In genomic region chr17:8436169-8436932, GRCh38 we compare ENCODE assay signal across 8 cellular contexts. TPM values are rescaled to one million over a fixed set of nuclear protein-coding genes. Genes with fewer than 3 reads are reported as not detected.
DNase-seq lines count a peak whose midpoint lies in the region; ATAC-seq and TF ChIP-seq lines count a peak whose summit lies in the region.

No MANE protein-coding gene starts in this region.

- TF ChIP-seq CTCF in epithelial cell of proximal tubule (conservative IDR thresholded peaks at IDR 0.05; ENCODE audit: low read depth, low read length): no peak

- H3K9ac ChIP-seq in mucosa of stomach (ENCODE audit: low read length): peak overlapping the region; percentile 99

- H3K4me3 ChIP-seq in epithelial cell of proximal tubule (ENCODE audit: low read depth, low read length) (peak overlapping the region; percentile 87), mucosa of stomach (ENCODE audit: low read length) (peak overlapping the region; percentile 86)

- H3K9me3 ChIP-seq in mucosa of stomach (ENCODE audit: control insufficient read depth, low read length): no peaks in the 10 kb centered on the region

- no peaks in the 10 kb centered on the region for H3K36me3 ChIP-seq in mucosa of stomach (ENCODE audit: control insufficient read depth, insufficient read depth, low read length)

- DNase-seq in A172 (ENCODE audit: low spot score) (peak; percentile 36), NCI-H748 treated with DMSO at 0.1 percent for 48 hours (lab: John Stamatoyannopoulos, UW) (peak; percentile 54), epithelial cell of proximal tubule (ENCODE audit: low read depth) (no peak)
- DNase-seq in activated CD8-positive, alpha-beta memory T cell treated with anti-CD3 and anti-CD28 coated beads, Interleukin-2, amount 50 U/mL, for 48 hours: peak; percentile 85
- DNase-seq in stimulated activated CD8-positive, alpha-beta memory T cell treated with anti-CD3 and anti-CD28 coated beads, Interleukin-7, amount 100 ng/mL, for 24 hours (ENCODE audit: low read depth): peak; percentile 26

- ATAC-seq in GM18517 (IDR thresholded peaks at IDR 0.05; ENCODE audit: unreplicated experiment): peak; percentile 51
- peak; percentile 48 for ATAC-seq in HG03066 (IDR thresholded peaks at IDR 0.05; ENCODE audit: low read depth, unreplicated experiment)

- no peaks in the 10 kb centered on the region for H3K27me3 ChIP-seq in mucosa of stomach (ENCODE audit: control insufficient read depth, insufficient read depth, low read length)

- no peaks in the 10 kb centered on the region for H3K4me1 ChIP-seq in mucosa of stomach (ENCODE audit: control insufficient read depth, insufficient read depth, low read length)

RNA-seq across cellular contexts. Expression of gene NDEL1, which starts 0.7 kb away (rescaled TPM):
- total RNA-seq in A172 (2014; rRNA removed; shearing (Covaris generic)): 38.4 and 48.0 TPM in 2 replicates
- 27.3 and 33.4 TPM in 2 replicates for total RNA-seq in epithelial cell of proximal tubule

RNA-seq across cellular contexts. Expression of gene RNF222, which starts 38.7 kb away (rescaled TPM):
- total RNA-seq in A172 (2014; rRNA removed; shearing (Covaris generic)): not detected in 2 replicates
- total RNA-seq in epithelial cell of proximal tubule: 0.12 and 0.80 TPM in 2 replicates

RNA-seq across cellular contexts. Expression of gene RPL26, which starts 53.4 kb away (rescaled TPM):
- total RNA-seq in A172 (2014; rRNA removed; shearing (Covaris generic)): 4,408 and 5,921 TPM in 2 replicates
- total RNA-seq in epithelial cell of proximal tubule: 2,667 and 4,627 TPM in 2 replicates
